In the genomic region with DNA sequence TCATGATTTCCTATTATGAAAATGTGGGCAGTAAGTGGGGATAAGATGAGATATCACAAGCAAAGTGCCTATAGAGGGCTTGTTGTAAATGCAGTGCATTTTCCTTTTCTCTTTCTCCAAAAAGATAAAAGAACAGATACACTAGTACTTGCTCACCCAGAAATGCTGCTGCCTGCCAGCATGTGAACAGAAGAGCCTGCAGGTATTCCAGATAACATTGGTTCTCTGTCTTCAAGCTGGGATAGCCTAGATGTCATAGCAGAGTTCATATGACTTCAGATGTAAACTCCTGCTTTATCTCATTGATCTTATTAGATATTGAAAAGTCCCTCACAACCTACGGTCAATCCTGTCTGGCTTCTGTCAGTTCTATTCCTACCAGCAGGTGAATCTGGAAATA, we compare ENCODE assay signal across 9 cellular contexts.
"Had no signal": no experiment of that assay in that cellular context is flagged by ENCODE, and none has a peak within 500 bp of the region (broad histone marks: within the 10 kb centered on the region; RNA-seq: fewer than 3 reads in every experiment).

No MANE protein-coding gene starts in this region.

- H3K27ac Mint-ChIP-seq: GM23338, H9, HFFc6 had no signal

- ATAC-seq: GM23338, HCT116 had no signal

- H3K4me3 Mint-ChIP-seq: GM23338, H9, HFFc6 had no signal

- H3K27ac ChIP-seq: GM23248 had no signal

- H3K4me1 ChIP-seq: HAP-1 had no signal

- H3K4me1 Mint-ChIP-seq: GM23338, H9 had no signal

- H3K36me3 ChIP-seq: HAP-1 had no signal

- H2AFZ ChIP-seq: GM23248, GM23338 had no signal

- H3K9me3 ChIP-seq: HAP-1 had no signal

- DNase-seq: GM23248, GOT3, H7, H9, HCEC 1CT, HFFc6 had no signal

- H3K9ac ChIP-seq: GM23248 had no signal

- H3K4me2 ChIP-seq: GM23338 had no signal

- H3K4me3 ChIP-seq: GM23248, GM23338, HAP-1 had no signal
